In the genomic region with DNA sequence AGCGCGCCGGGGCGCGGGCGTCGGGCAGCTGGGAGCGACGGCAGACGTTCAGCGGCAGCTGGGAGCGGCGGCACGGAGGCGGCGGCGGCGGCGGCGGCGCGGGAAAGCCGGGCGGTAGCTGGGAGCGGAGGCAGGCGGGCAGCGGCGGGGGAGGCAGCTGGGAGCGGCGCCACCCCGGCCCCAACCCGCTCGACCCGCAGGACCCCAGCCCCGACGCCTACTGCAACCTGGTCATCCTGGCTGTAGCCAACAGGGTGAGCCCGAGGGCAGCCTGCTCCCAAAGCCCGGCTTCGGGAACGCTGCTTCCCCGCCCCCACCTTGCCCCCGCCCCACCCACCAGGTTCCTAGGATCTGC, we compare ENCODE assay signal across 8 cellular contexts. TPM values are rescaled to one million over a fixed set of nuclear protein-coding genes. Genes with fewer than 3 reads are reported as not detected.
DNase-seq lines count a peak whose midpoint lies in the region; FAIRE-seq and TF ChIP-seq lines count a peak whose summit lies in the region.

No MANE protein-coding gene starts in this region.

- TF ChIP-seq CTCF in brain microvascular endothelial cell (IDR thresholded peaks at IDR 0.05; ENCODE audit: low read depth, low read length, missing control alignments), result peak; percentile 19
- no peak for TF ChIP-seq CTCF in nephron progenitor cell (IDR thresholded peaks at IDR 0.05)

- no peak overlapping the region for H3K27ac ChIP-seq in brain microvascular endothelial cell

- peaks cover 34% of the 10 kb centered on the region for H3K4me1 Mint-ChIP-seq in nephron progenitor cell

- no peak for FAIRE-seq in GM12892 (lab: Jason Lieb, UNC)

- no peaks in the 10 kb centered on the region for H3K9me3 Mint-ChIP-seq in nephron progenitor cell

- H3K4me3 Mint-ChIP-seq in nephron progenitor cell, result peak overlapping the region; percentile 86

- H3K4me3 ChIP-seq in brain microvascular endothelial cell (ENCODE audit: low read depth, low read length), result no peak overlapping the region

- TF ChIP-seq POLR2A in GM12892 (IDR thresholded peaks at IDR 0.05; ENCODE audit: low read depth, low read length), result no peak

- H3K27me3 ChIP-seq in brain microvascular endothelial cell (replicated peaks), result peaks cover 31% of the 10 kb centered on the region

- H3K27ac Mint-ChIP-seq in nephron progenitor cell, result no peak overlapping the region

- peaks cover 58% of the 10 kb centered on the region for H3K27me3 Mint-ChIP-seq in nephron progenitor cell (ENCODE audit: low read depth, poor library complexity)

- in situ Hi-C loops in brain microvascular endothelial cell (cut with HindIII; ENCODE audit: low pct_ligation_motif_present, low sequenced_read_pairs), result no loop called here

- H3K36me3 Mint-ChIP-seq in nephron progenitor cell (ENCODE audit: low read depth), result no peaks in the 10 kb centered on the region

- peak; percentile 81 for DNase-seq in DMS53 (lab: John Stamatoyannopoulos, UW)
- no peak for DNase-seq in DMS53 treated with DMSO at 0.1 percent for 48 hours (lab: John Stamatoyannopoulos, UW; ENCODE audit: unreplicated experiment)
- peak; percentile 70 for DNase-seq in NCI-H146 treated with DMSO at 0.1 percent for 48 hours (lab: John Stamatoyannopoulos, UW; ENCODE audit: unreplicated experiment)
- no peak for DNase-seq in brain microvascular endothelial cell
- peak; percentile 69 for DNase-seq in nephron progenitor cell
- DNase-seq in OCI-M2 (lab: John Stamatoyannopoulos, UW; ENCODE audit: unreplicated experiment), result no peak
- DNase-seq in GM12892 (ENCODE audit: insufficient read length), result no peak
- DNase-seq in OCI-M1 (lab: John Stamatoyannopoulos, UW), result no peak

- H3K36me3 ChIP-seq in brain microvascular endothelial cell (replicated peaks), result no peaks in the 10 kb centered on the region

RNA-seq across cellular contexts. Expression of a gene that starts 8.9 kb away (rescaled TPM):
- not detected for polyA plus RNA-seq in GM12892 (2012; ENCODE audit: missing spikeins)

RNA-seq across cellular contexts. Expression of a gene that starts 32.9 kb away (rescaled TPM):
- polyA plus RNA-seq in GM12892 (2012; ENCODE audit: missing spikeins), result 70.4 TPM

RNA-seq across cellular contexts. Expression of a gene that starts 51.2 kb away (rescaled TPM):
- not detected for polyA plus RNA-seq in GM12892 (2012; ENCODE audit: missing spikeins)

Comparison
In these comparisons a context has a peak if more than half of its experiments do, and no peak if none do; other contexts are left out.
1. DNase-seq: peak in DMS53 (single experiment), NCI-H146 treated with DMSO at 0.1 percent for 48 hours (single experiment) and nephron progenitor cell (single experiment); none in DMS53 treated with DMSO at 0.1 percent for 48 hours (single experiment), brain microvascular endothelial cell (single experiment), OCI-M2 (single experiment), GM12892 (single experiment) and OCI-M1 (single experiment).